ENCODE assay signal across 18 cellular contexts in the genomic region with DNA sequence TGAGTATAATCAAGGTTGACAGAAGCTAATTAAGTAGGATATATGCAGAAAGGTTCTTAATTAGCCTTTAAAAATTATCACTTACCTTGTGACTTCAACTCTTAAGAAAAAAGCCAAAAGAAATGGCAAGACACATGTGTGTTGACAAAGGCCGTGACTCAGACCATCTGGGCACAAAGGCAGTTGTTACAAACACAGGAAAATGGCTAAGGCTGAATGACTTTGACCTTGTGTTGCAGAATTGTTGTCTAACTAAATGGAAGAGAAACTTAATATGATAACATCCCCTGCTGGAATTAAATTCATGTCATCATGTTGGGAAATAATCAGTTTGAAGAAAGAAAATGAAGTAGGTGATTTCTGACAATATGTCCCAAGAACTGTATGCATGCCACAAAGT.
A peak's percentile ranks its signal among the peaks of the same experiment; 100 is the strongest.
DNase-seq lines count a peak whose midpoint lies in the region; ATAC-seq and TF ChIP-seq lines count a peak whose summit lies in the region.
"Had no signal": no experiment of that assay in that cellular context is flagged by ENCODE, and none has a peak within 500 bp of the region (broad histone marks: within the 10 kb centered on the region; RNA-seq: fewer than 3 reads in every experiment).

No MANE protein-coding gene starts in this region.

- H3K27ac ChIP-seq in BLaER1 (peak overlapping the region; percentile 33), adrenal gland (peak overlapping the region; percentile 70 to 87 (median 81)), esophagus muscularis mucosa (replicated peaks in 1 of 4) (no peak overlapping the region)
- H3K27ac ChIP-seq: left lung had no signal

- no peaks in the 10 kb centered on the region for H3K27me3 Mint-ChIP-seq in activated T-helper 17 cell treated with anti-CD3 and anti-CD28 coated beads, Interleukin-2, amount 50 U/mL, for 72 hours
- H3K27me3 Mint-ChIP-seq: activated naive CD8-positive, alpha-beta T cell had no signal

- intact Hi-C loops in adrenal gland (cut with DNase I): no loop called here
- intact Hi-C loops in esophagus muscularis mucosa (cut with DNase I): no loop called here

- H3K4me2 ChIP-seq in BLaER1: peak overlapping the region; percentile 52

- H3K4me1 Mint-ChIP-seq in activated T-helper 17 cell treated with anti-CD3 and anti-CD28 coated beads, Interleukin-2, amount 50 U/mL, for 72 hours: no peaks in the 10 kb centered on the region
- H3K4me1 Mint-ChIP-seq: naive thymus-derived CD4-positive, alpha-beta T cell had no signal

- peak; percentile 38 for ATAC-seq in HG03175 (IDR thresholded peaks at IDR 0.05; ENCODE audit: unreplicated experiment)
- no peak for ATAC-seq in activated T-helper 17 cell treated with anti-CD3 and anti-CD28 coated beads, Interleukin-2, amount 50 U/mL, for 72 hours (replicated peaks)
- ATAC-seq: left lung; naive thymus-derived CD4-positive, alpha-beta T cell had no signal

- H3K4me3 Mint-ChIP-seq in activated T-helper 17 cell treated with anti-CD3 and anti-CD28 coated beads, Interleukin-2, amount 50 U/mL, for 72 hours: no peak overlapping the region
- H3K4me3 Mint-ChIP-seq: activated naive CD8-positive, alpha-beta T cell; naive thymus-derived CD4-positive, alpha-beta T cell; T-helper 1 cell treated with Interleukin-12 subunit alpha and Interleukin-12 subunit beta and Interleukin-4 antibody, amounts not matched to agents 30 μg/mL and 1 μg/mL, for 36 hours had no signal

- 22 to 36% (median 27%) methylated on average over 1 of the region's 1 CpG for WGBS in adrenal gland, 4 donors
- WGBS in esophagus muscularis mucosa: 54% methylated on average over 1 of the region's 1 CpG

- H3K9ac ChIP-seq in BLaER1: no peak overlapping the region

- no peak for TF ChIP-seq EP300 in esophagus muscularis mucosa (IDR thresholded peaks at IDR 0.05)

- H3K27me3 ChIP-seq in BLaER1 (no peaks in the 10 kb centered on the region), adrenal gland (no peaks in the 10 kb centered on the region), kidney epithelial cell (ENCODE audit: control insufficient read depth, insufficient read depth, low read length) (no peaks in the 10 kb centered on the region), esophagus muscularis mucosa (no peaks in the 10 kb centered on the region)
- H3K27me3 ChIP-seq: left lung had no signal

- H4K20me1 ChIP-seq in BLaER1: no peaks in the 10 kb centered on the region

- in situ Hi-C loops in GM13976 (cut with MboI; ENCODE audit: low sequenced_read_pairs, unreplicated experiment): no loop called here

- no peaks in the 10 kb centered on the region for H3K36me3 Mint-ChIP-seq in activated T-helper 17 cell treated with anti-CD3 and anti-CD28 coated beads, Interleukin-2, amount 50 U/mL, for 72 hours (ENCODE audit: low read depth)
- H3K36me3 Mint-ChIP-seq: activated naive CD8-positive, alpha-beta T cell; naive thymus-derived CD4-positive, alpha-beta T cell had no signal

- H3K36me3 ChIP-seq in BLaER1: no peaks in the 10 kb centered on the region
- no peaks in the 10 kb centered on the region for H3K36me3 ChIP-seq in adrenal gland (replicated peaks in 1 of 2)
- H3K36me3 ChIP-seq in kidney epithelial cell (ENCODE audit: control insufficient read depth, insufficient read depth, low read length): no peaks in the 10 kb centered on the region
- no peaks in the 10 kb centered on the region for H3K36me3 ChIP-seq in esophagus muscularis mucosa
- H3K36me3 ChIP-seq: left lung had no signal

- H3K4me3 ChIP-seq in BLaER1: no peak overlapping the region
- H3K4me3 ChIP-seq in adrenal gland: no peak overlapping the region
- no peak overlapping the region for H3K4me3 ChIP-seq in kidney epithelial cell (ENCODE audit: low read depth, low read length)
- no peak overlapping the region for H3K4me3 ChIP-seq in esophagus muscularis mucosa
- H3K4me3 ChIP-seq: left lung had no signal

- DNase-seq in adrenal gland: peak; percentile 61 to 88 (median 80)
- peak; percentile 26 for DNase-seq in kidney epithelial cell (ENCODE audit: low read depth)
- no peak for DNase-seq in esophagus muscularis mucosa (ENCODE audit: extremely low spot score)
- no peak for DNase-seq in NK-92 (lab: John Stamatoyannopoulos, UW; ENCODE audit: unreplicated experiment)
- no peak for DNase-seq in GM13976 (ENCODE audit: low spot score)
- DNase-seq: activated T-cell treated with anti-CD3 and anti-CD28 coated beads for 4 hours; C1 segment of cervical spinal cord; left lung; naive thymus-derived CD4-positive, alpha-beta T cell; NCI-H1417; NCI-H446; retina; RPMI8226 had no signal

- TF ChIP-seq POLR2A in adrenal gland (IDR thresholded peaks at IDR 0.05) (no peak), esophagus muscularis mucosa (IDR thresholded peaks at IDR 0.05; ENCODE audit: low read depth) (no peak)

- H3K9me3 ChIP-seq in BLaER1 (no peaks in the 10 kb centered on the region), adrenal gland (replicated peaks in 1 of 3) (no peaks in the 10 kb centered on the region), esophagus muscularis mucosa (no peaks in the 10 kb centered on the region)
- H3K9me3 ChIP-seq: left lung had no signal

- no peak for TF ChIP-seq CTCF in adrenal gland (IDR thresholded peaks at IDR 0.05)
- no peak for TF ChIP-seq CTCF in kidney epithelial cell (IDR thresholded peaks at IDR 0.05; ENCODE audit: insufficient read depth, low read length, poor library complexity, severe bottlenecking)
- TF ChIP-seq CTCF in esophagus muscularis mucosa (IDR thresholded peaks at IDR 0.05): no peak
- no peak for TF ChIP-seq CTCF in GM13976 (IDR thresholded peaks at IDR 0.05; ENCODE audit: borderline replicate concordance, control extremely low read depth, extremely low read depth, insufficient read depth, missing control alignments)

- no peaks in the 10 kb centered on the region for H3K9me3 Mint-ChIP-seq in activated T-helper 17 cell treated with anti-CD3 and anti-CD28 coated beads, Interleukin-2, amount 50 U/mL, for 72 hours
- H3K9me3 Mint-ChIP-seq: naive thymus-derived CD4-positive, alpha-beta T cell; T-helper 1 cell treated with Interleukin-12 subunit alpha and Interleukin-12 subunit beta and Interleukin-4 antibody, amounts not matched to agents 30 μg/mL and 1 μg/mL, for 36 hours had no signal

- H3K27ac Mint-ChIP-seq in activated T-helper 17 cell treated with anti-CD3 and anti-CD28 coated beads, Interleukin-2, amount 50 U/mL, for 72 hours: no peak overlapping the region
- H3K27ac Mint-ChIP-seq: activated naive CD8-positive, alpha-beta T cell; naive thymus-derived CD4-positive, alpha-beta T cell; T-helper 1 cell treated with Interleukin-12 subunit alpha and Interleukin-12 subunit beta and Interleukin-4 antibody, amounts not matched to agents 30 μg/mL and 1 μg/mL, for 36 hours had no signal

- H3K4me1 ChIP-seq in BLaER1 (peaks cover 16% of the 10 kb centered on the region), adrenal gland (replicated peaks in 1 of 2) (peaks cover 10 to 39% of the 10 kb centered on the region in 2 donors), esophagus muscularis mucosa (peaks cover 0 to 27% (median 14%) of the 10 kb centered on the region in 4 donors)
- H3K4me1 ChIP-seq: left lung had no signal

Comparison
In these comparisons a context has a peak if more than half of its experiments do, and no peak if none do; other contexts are left out.
1. H3K27ac ChIP-seq: peak in BLaER1 (single experiment) and adrenal gland (5 of 5); none in esophagus muscularis mucosa (0 of 4).
2. DNase-seq: peak in adrenal gland (7 of 7) and kidney epithelial cell (single experiment); none in esophagus muscularis mucosa (single experiment), NK-92 (single experiment) and GM13976 (single experiment).